ENCODE assay signal across 10 cellular contexts in genomic region chr9:137163101-137163661, GRCh38. TPM values are rescaled to one million over a fixed set of nuclear protein-coding genes. Genes with fewer than 3 reads are reported as not detected.
DNase-seq lines count a peak whose midpoint lies in the region; ATAC-seq and TF ChIP-seq lines count a peak whose summit lies in the region.
"Had no signal": no experiment of that assay in that cellular context is flagged by ENCODE, and none has a peak within 500 bp of the region (broad histone marks: within the 10 kb centered on the region; RNA-seq: fewer than 3 reads in every experiment).

No MANE protein-coding gene starts in this region.

- DNase-seq in HT-29 (ENCODE audit: low spot score) (peak; percentile 49), mammary epithelial cell (no peak), islet precursor cell (peak; percentile 66), thoracic aorta (ENCODE audit: low spot score) (no peak), 8988T (no peak)
- DNase-seq: activated CD8-positive, alpha-beta memory T cell treated with anti-CD3 and anti-CD28 coated beads, Interleukin-2, amount 50 U/mL, for 48 hours had no signal

- no peak for TF ChIP-seq CTCF in mammary epithelial cell (conservative IDR thresholded peaks at IDR 0.05 in 1 of 2, IDR thresholded peaks at IDR 0.05 in 1 of 2; ENCODE audit: extremely low read depth in 1 of 2, insufficient read depth in 1 of 2, low read depth in 1 of 2, low read length in 2 of 2)
- TF ChIP-seq CTCF in thoracic aorta (IDR thresholded peaks at IDR 0.05), result no peak

- BruUV-seq in mammary epithelial cell (replicated peaks; lab: Mats Ljungman, UMichigan), result no TSS peak

- no peak overlapping the region for H3K9ac ChIP-seq in mammary epithelial cell (ENCODE audit: insufficient read depth, low read length)

- no peak overlapping the region for H2AFZ ChIP-seq in mammary epithelial cell (ENCODE audit: low read depth, low read length)

- WGBS in mammary epithelial cell (ENCODE audit: low coverage, missing lambda C conversion rate), result 63% methylated on average over 6 of the region's 43 CpGs

- H3K4me1 ChIP-seq in mammary epithelial cell (ENCODE audit: insufficient read depth, low read length), result peaks cover 4% of the 10 kb centered on the region
- peaks cover 7 to 20% of the 10 kb centered on the region in 2 donors for H3K4me1 ChIP-seq in thoracic aorta (ENCODE audit: control insufficient read depth in 1 of 2, low read depth in 2 of 2)

- dilution Hi-C loops in mammary epithelial cell (cut with HindIII; ENCODE audit: low sequenced_read_pairs), result no loop called here

- H3K4me3 ChIP-seq in mammary epithelial cell (replicated peaks in 1 of 3; ENCODE audit: insufficient read depth in 1 of 3, low read depth in 2 of 3, low read length in 3 of 3) (peak overlapping the region in 1 of 3 experiments; percentile 23), thoracic aorta (peak overlapping the region; percentile 52)

- H4K20me1 ChIP-seq in mammary epithelial cell (ENCODE audit: insufficient read depth, low read length), result peaks cover 7% of the 10 kb centered on the region

- H3K27me3 ChIP-seq in mammary epithelial cell (ENCODE audit: insufficient read depth, low read length) (peaks cover 50% of the 10 kb centered on the region), thoracic aorta (replicated peaks; ENCODE audit: insufficient read depth) (peaks cover 36% of the 10 kb centered on the region)

- H3K27ac ChIP-seq in mammary epithelial cell (ENCODE audit: insufficient read depth, low read depth, low read length), result no peak overlapping the region
- no peak overlapping the region for H3K27ac ChIP-seq in thoracic aorta

- no peaks in the 10 kb centered on the region for H3K9me3 ChIP-seq in mammary epithelial cell (replicated peaks; ENCODE audit: insufficient read depth, low read length)
- no peaks in the 10 kb centered on the region for H3K9me3 ChIP-seq in thoracic aorta

- intact Hi-C loops in mammary epithelial cell (cut with micrococcal nuclease), result no loop called here

- CTCF ChIA-PET in mammary epithelial cell (lab: Charles Lee; ENCODE audit: low non-redundant PET), result interaction anchor here (0.6 kb wide), 1 partner anchor 372 kb away, joined by 6 read pairs; no protein-coding TSS in a partner anchor

- H3K36me3 ChIP-seq in mammary epithelial cell (ENCODE audit: insufficient read depth, low read length), result no peaks in the 10 kb centered on the region
- H3K36me3 ChIP-seq in thoracic aorta, result no peaks in the 10 kb centered on the region

- no peaks in the 10 kb centered on the region for H3K79me2 ChIP-seq in mammary epithelial cell (ENCODE audit: insufficient read depth, low read length)

- ATAC-seq in thoracic aorta (ENCODE audit: insufficient number of reproducible peaks, low FRiP score, low read depth) (no peak), HG02973 (IDR thresholded peaks at IDR 0.05; ENCODE audit: unreplicated experiment) (no peak), HG02588 (IDR thresholded peaks at IDR 0.05; ENCODE audit: unreplicated experiment) (no peak)
- ATAC-seq: SK-N-SH treated with all-trans-retinoic acid at 6 μM for 48 hours had no signal

- peak overlapping the region; percentile 64 for H3K4me2 ChIP-seq in mammary epithelial cell (ENCODE audit: insufficient read depth, low read depth, low read length)

- in situ Hi-C loops in mammary epithelial cell (cut with MboI; ENCODE audit: low sequenced_read_pairs in 2 of 2), result no loop called here

RNA-seq across cellular contexts. Expression of gene LRRC26, which starts 6.7 kb away (rescaled TPM):
- 0.43 and 0.44 TPM in 2 replicates for total RNA-seq in HT-29 (2014; rRNA removed; shearing (Covaris generic))
- total RNA-seq in mammary epithelial cell, result under 1 TPM in 1 of 2 donors, not detected in 1; 0.17 TPM
- polyA plus RNA-seq in mammary epithelial cell, result not detected
- polyA minus RNA-seq in mammary epithelial cell, result not detected
- not detected for total RNA-seq in thoracic aorta
- total RNA-seq: renal cortical epithelial cell had no signal

RNA-seq across cellular contexts. Expression of gene TMEM210, which starts 8.7 kb away (rescaled TPM):
- total RNA-seq in HT-29 (2014; rRNA removed; shearing (Covaris generic)), result not detected in 2 replicates
- not detected for total RNA-seq in mammary epithelial cell
- polyA plus RNA-seq in mammary epithelial cell, result not detected
- not detected for polyA minus RNA-seq in mammary epithelial cell
- total RNA-seq in thoracic aorta, result not detected
- total RNA-seq: renal cortical epithelial cell had no signal

RNA-seq across cellular contexts. Expression of gene GRIN1, which starts 24.2 kb away (rescaled TPM):
- 0.39 and 3.0 TPM in 2 replicates for total RNA-seq in HT-29 (2014; rRNA removed; shearing (Covaris generic))
- total RNA-seq in mammary epithelial cell (under 1 TPM in 1 of 2 donors, not detected in 1; under 0.01 TPM), thoracic aorta (not detected)
- 0.02 TPM for polyA plus RNA-seq in mammary epithelial cell
- polyA minus RNA-seq in mammary epithelial cell, result not detected

RNA-seq across cellular contexts. Expression of gene ANAPC2, which starts 25.2 kb away (rescaled TPM):
- total RNA-seq in HT-29 (2014; rRNA removed; shearing (Covaris generic)), result 60.6 and 64.0 TPM in 2 replicates
- total RNA-seq in mammary epithelial cell (10 to 100 TPM; 15.5 to 45.3 TPM), thoracic aorta (10 to 100 TPM; 25.2 to 43.0 TPM)
- 16.7 TPM for polyA plus RNA-seq in mammary epithelial cell
- 8.6 TPM for polyA minus RNA-seq in mammary epithelial cell

RNA-seq across cellular contexts. Expression of gene SSNA1, which starts 25.3 kb away (rescaled TPM):
- 184 and 208 TPM in 2 replicates for total RNA-seq in HT-29 (2014; rRNA removed; shearing (Covaris generic))
- total RNA-seq in mammary epithelial cell, result 10 to 100 TPM; 36.2 to 70.2 TPM
- polyA plus RNA-seq in mammary epithelial cell, result 88.5 TPM
- polyA minus RNA-seq in mammary epithelial cell, result 35.8 TPM
- total RNA-seq in thoracic aorta, result 10 to 100 TPM; 40.6 to 67.1 TPM

Comparison
In these comparisons a context has a peak if more than half of its experiments do, and no peak if none do; other contexts are left out.
1. DNase-seq: peak in HT-29 (single experiment) and islet precursor cell (single experiment); none in mammary epithelial cell (single experiment), thoracic aorta (single experiment) and 8988T (single experiment).